8 cellular contexts compared by ENCODE assay signal in genomic region chr11:66958232-66958955, GRCh38. TPM values are rescaled to one million over a fixed set of nuclear protein-coding genes. Genes with fewer than 3 reads are reported as not detected.
A peak's percentile ranks its signal among the peaks of the same experiment; 100 is the strongest.
DNase-seq lines count a peak whose midpoint lies in the region; ATAC-seq and TF ChIP-seq lines count a peak whose summit lies in the region.

Gene PC, minus strand, starts transcription at chr11:66958383. Its CDS starts 86,224 bp downstream, at chr11:66872159.

- ATAC-seq in HG02588 (IDR thresholded peaks at IDR 0.05; ENCODE audit: unreplicated experiment) (peak; percentile 91), Right ventricle myocardium inferior (peak; percentile 100)

- WGBS in ovary, 3 donors = 0 to 1% (median 1%) methylated on average over 54 to 74 of the region's 74 CpGs
- under 1% methylated on average over 74 of the region's 74 CpGs for WGBS in thymus

- H3K4me1 ChIP-seq in adipocyte (ENCODE audit: control insufficient read depth, insufficient read depth, low read length) = peaks cover 19% of the 10 kb centered on the region
- H3K4me1 ChIP-seq in ovary (ENCODE audit: insufficient read depth) = no peaks in the 10 kb centered on the region
- no peaks in the 10 kb centered on the region for H3K4me1 ChIP-seq in thymus (ENCODE audit: control insufficient read depth, insufficient read depth, low read length)

- peak; percentile 57 for TF ChIP-seq POLR2A in ovary (IDR thresholded peaks at IDR 0.05)

- DNase-seq in GM04503 (ENCODE audit: low read depth) (peak; percentile 98), NCI-H1092 treated with DMSO at 0.1 percent for 48 hours (lab: John Stamatoyannopoulos, UW) (peak; percentile 100), T follicular helper cell (ENCODE audit: low read depth) (peak; percentile 94), adipocyte (ENCODE audit: low read depth) (peak; percentile 100), Right ventricle myocardium inferior (ENCODE audit: missing footprints) (peak; percentile 100), ovary (peak; percentile 99 to 100 (median 100))

- H3K4me3 ChIP-seq in adipocyte (ENCODE audit: low read length) = peak within 1 kb of the TSS; percentile 84
- H3K4me3 ChIP-seq in ovary = peak within 1 kb of the TSS; percentile 86
- peak within 1 kb of the TSS; percentile 78 for H3K4me3 ChIP-seq in thymus (ENCODE audit: low read length)

- TF ChIP-seq EP300 in ovary (IDR thresholded peaks at IDR 0.05) = peak; percentile 45

- H3K27ac ChIP-seq in ovary = peak within 1 kb of the TSS in 1 of 2 donors; percentile 73
- no peak within 1 kb of the TSS for H3K27ac ChIP-seq in thymus (ENCODE audit: low read depth)

- intact Hi-C loops in Right ventricle myocardium inferior (cut with DNase I) = loop anchor here (5.0 kb wide), 1 partner anchor 101 kb away; the partner anchor contains the start of gene LRFN4
- intact Hi-C loops in ovary (cut with DNase I) = no loop called here

- H3K9me3 ChIP-seq in adipocyte (ENCODE audit: control insufficient read depth, low read length) = no peaks in the 10 kb centered on the region
- no peaks in the 10 kb centered on the region for H3K9me3 ChIP-seq in ovary
- no peaks in the 10 kb centered on the region for H3K9me3 ChIP-seq in thymus (ENCODE audit: control insufficient read depth)

- H3K36me3 ChIP-seq in adipocyte (ENCODE audit: control insufficient read depth, insufficient read depth, low read length, severe bottlenecking) (no peaks in the 10 kb centered on the region), ovary (no peaks in the 10 kb centered on the region), thymus (ENCODE audit: control insufficient read depth, insufficient read depth) (no peaks in the 10 kb centered on the region)

- TF ChIP-seq CTCF in ovary (IDR thresholded peaks at IDR 0.05) = no peak

- H3K27me3 ChIP-seq in adipocyte (replicated peaks; ENCODE audit: control insufficient read depth, insufficient read depth, low read length) (no peaks in the 10 kb centered on the region), ovary (no peaks in the 10 kb centered on the region), thymus (ENCODE audit: control insufficient read depth, insufficient read depth) (peaks cover 4% of the 10 kb centered on the region)

- peak within 1 kb of the TSS; percentile 87 for H3K9ac ChIP-seq in adipocyte (ENCODE audit: low read length)

RNA-seq across cellular contexts. Expression of gene PC, which starts in this region (rescaled TPM):
- total RNA-seq in Right ventricle myocardium inferior (7.5 TPM), ovary (10 to 100 TPM in 5 of 7 donors, 1 to 10 TPM in 2; 7.5 to 27.5 (median 17.1) TPM)
- polyA plus RNA-seq in ovary (10 to 100 TPM in 1 of 2 donors, 1 to 10 TPM in 1; 4.2 to 14.7 TPM), thymus (9.9 TPM)
